In genomic region chr9:75027187-75028107, GRCh38 we compare ENCODE assay signal across 8 cellular contexts. TPM values are rescaled to one million over a fixed set of nuclear protein-coding genes. Genes with fewer than 3 reads are reported as not detected.
DNase-seq lines count a peak whose midpoint lies in the region; ATAC-seq and TF ChIP-seq lines count a peak whose summit lies in the region.

No MANE protein-coding gene starts in this region.

- H3K4me2 ChIP-seq in IMR-90 (ENCODE audit: low read depth, low read length): peak overlapping the region; percentile 97

- peak overlapping the region; percentile 85 for H2BK5ac ChIP-seq in IMR-90 (ENCODE audit: low read depth, low read length, poor library complexity, severe bottlenecking)

- H3K4me3 ChIP-seq in IMR-90 (ENCODE audit: insufficient read depth, low read depth, low read length) (peak overlapping the region; percentile 58), breast epithelium (peak overlapping the region; percentile 68 to 90 (median 83))

- H3K27ac ChIP-seq in IMR-90 (ENCODE audit: insufficient read depth, low read length) (peak overlapping the region; percentile 72), breast epithelium (peak overlapping the region; percentile 95)

- peak overlapping the region; percentile 53 for H2BK120ac ChIP-seq in IMR-90 (ENCODE audit: low read depth, low read length)

- H3K4ac ChIP-seq in IMR-90 (ENCODE audit: low read depth, low read length): peak overlapping the region; percentile 61

- DNase-seq in G401 (ENCODE audit: low spot score) (peak; percentile 64), IMR-90 (peak; percentile 45), T-helper 22 cell (ENCODE audit: low read depth) (peak; percentile 31), breast epithelium (ENCODE audit: low spot score in 2 of 2) (peak; percentile 39 to 60), inferior parietal cortex (ENCODE audit: extremely low spot score) (peak; percentile 26), T-helper 9 cell (no peak)
- peak; percentile 42 for DNase-seq in stimulated activated CD4-positive, alpha-beta T cell treated with anti-CD3 and anti-CD28 coated beads, Interleukin-12 subunit alpha, Interleukin-12 subunit beta, amount 100 ng/mL, for 4 hours

- peak overlapping the region; percentile 41 for H3K14ac ChIP-seq in IMR-90 (replicated peaks; ENCODE audit: low read depth, low read length)

- H3K4me1 ChIP-seq in IMR-90 (ENCODE audit: control insufficient read depth, insufficient read depth, low read length) (no peaks in the 10 kb centered on the region; the same call in 1 of the 2 replicates), breast epithelium (no peaks in the 10 kb centered on the region)

- in situ Hi-C loops in G401 (cut with HindIII; ENCODE audit: low sequenced_read_pairs): no loop called here
- in situ Hi-C loops in IMR-90 (cut with MboI; ENCODE audit: low sequenced_read_pairs): no loop called here

- dilution Hi-C loops in IMR-90 (cut with HindIII; ENCODE audit: low sequenced_read_pairs, unreplicated experiment): no loop called here

- POLR2A ChIA-PET in IMR-90 (lab: Charles Lee; ENCODE audit: unreplicated experiment): no interaction called here

- H3K9ac ChIP-seq in IMR-90 (ENCODE audit: low read depth, low read length): peak overlapping the region; percentile 91

- no peaks in the 10 kb centered on the region for H3K9me1 ChIP-seq in IMR-90 (ENCODE audit: insufficient read depth, low read length)

- peak overlapping the region; percentile 21; the same call in 2 of the 3 replicates for H2BK15ac ChIP-seq in IMR-90 (ENCODE audit: low read depth, low read length)

- H3K79me1 ChIP-seq in IMR-90 (ENCODE audit: low read depth in 1 of 2, low read length in 2 of 2): peaks cover 3 to 22% of the 10 kb centered on the region in 2 experiments

- peak overlapping the region; percentile 80 for H3K56ac ChIP-seq in IMR-90 (ENCODE audit: extremely low read depth, insufficient read depth, low read length)

- peak overlapping the region; percentile 37 to 44 for H4K8ac ChIP-seq in IMR-90 (ENCODE audit: low read depth in 2 of 2, low read length in 2 of 2)

- peak; percentile 33 for TF ChIP-seq CTCF in IMR-90 (conservative IDR thresholded peaks at IDR 0.05; ENCODE audit: low read depth, low read length)
- no peak for TF ChIP-seq CTCF in breast epithelium (IDR thresholded peaks at IDR 0.05)

- intact Hi-C loops in IMR-90 (cut with micrococcal nuclease) (loop anchor here (1.0 to 2.0 kb wide), 2 partner anchors 49 to 74 kb away; no protein-coding TSS in a partner anchor), breast epithelium (cut with DNase I; ENCODE audit: low total_unique reads) (no loop called here)

- H2BK20ac ChIP-seq in IMR-90 (ENCODE audit: low read depth, low read length): no peak overlapping the region

- no peak for TF ChIP-seq POLR2A in IMR-90 (IDR thresholded peaks at IDR 0.05; ENCODE audit: low read depth, low read length)
- no peak for TF ChIP-seq POLR2A in breast epithelium (IDR thresholded peaks at IDR 0.05)

- no peaks in the 10 kb centered on the region for H3K9me3 ChIP-seq in IMR-90 (ENCODE audit: control insufficient read depth, insufficient read depth, low read length)
- no peaks in the 10 kb centered on the region for H3K9me3 ChIP-seq in breast epithelium

- peak overlapping the region; percentile 55; the same call in 1 of the 2 replicates for H3K18ac ChIP-seq in IMR-90 (ENCODE audit: low read depth, low read length)

- H3K27me3 ChIP-seq in IMR-90 (ENCODE audit: control insufficient read depth, insufficient read depth, low read length): no peaks in the 10 kb centered on the region
- no peaks in the 10 kb centered on the region for H3K27me3 ChIP-seq in breast epithelium

- H3K36me3 ChIP-seq in IMR-90 (ENCODE audit: control insufficient read depth, insufficient read depth, low read length): no peaks in the 10 kb centered on the region
- no peaks in the 10 kb centered on the region for H3K36me3 ChIP-seq in breast epithelium

- TF ChIP-seq RAD21 in IMR-90 (IDR thresholded peaks at IDR 0.05; ENCODE audit: low read length): no peak

- BruUV-seq in IMR-90 (replicated peaks; lab: Mats Ljungman, UMichigan): no TSS peak

- peak overlapping the region; percentile 96 for H2AFZ ChIP-seq in IMR-90 (replicated peaks; ENCODE audit: low read length, poor library complexity)

- ATAC-seq in GM21619 (IDR thresholded peaks at IDR 0.05; ENCODE audit: unreplicated experiment) (peak; percentile 47), IMR-90 (ENCODE audit: low read depth) (peak; percentile 54)

- 0 out of 2 replicates have a peak overlapping the region, but pooled peaks have one; percentile 20 for H2AK5ac ChIP-seq in IMR-90 (ENCODE audit: low read depth, low read length)

- H3K23ac ChIP-seq in IMR-90 (ENCODE audit: low read depth, low read length): peak overlapping the region; percentile 47

- WGBS in IMR-90 (ENCODE audit: extremely low coverage in 2 of 2, insufficient read length in 1 of 2), 2 experiments: 1% methylated on average over 18 of the region's 59 CpGs; no CpG with 5 or more reads in 1 of the 2 experiments

- CTCF ChIA-PET in IMR-90 (lab: Yijun Ruan, JAX): interaction anchor here (0.7 to 1.4 kb wide), 4 partner anchors 12 to 21 kb away, joined by 3 read pairs; no protein-coding TSS in a partner anchor

- peak overlapping the region; percentile 33 for H2AK9ac ChIP-seq in IMR-90 (replicated peaks; ENCODE audit: low read depth, low read length, poor library complexity)

- H4K20me1 ChIP-seq in IMR-90 (ENCODE audit: insufficient read depth, low read length): no peaks in the 10 kb centered on the region

- peak overlapping the region; percentile 54 for H4K91ac ChIP-seq in IMR-90 (ENCODE audit: insufficient read depth, low read depth, low read length)

- peak overlapping the region; percentile 62; the same call in 1 of the 2 replicates for H4K5ac ChIP-seq in IMR-90 (ENCODE audit: low read depth, low read length)

TF ChIP-seq in IMR-90, 13 proteins besides CTCF, POLR2A, EP300 and RAD21:
- TF ChIP-seq FOS (IDR thresholded peaks at IDR 0.05; ENCODE audit: low read depth, low read length) (no peak), USF2 (IDR thresholded peaks at IDR 0.05; ENCODE audit: low read depth, low read length) (no peak), SMC3 (IDR thresholded peaks at IDR 0.05; ENCODE audit: low read depth, low read length) (no peak), BHLHE40 (IDR thresholded peaks at IDR 0.05; ENCODE audit: low read depth, low read length) (no peak), MAFK (IDR thresholded peaks at IDR 0.05; ENCODE audit: low read depth, low read length) (no peak), CHD1 (IDR thresholded peaks at IDR 0.05; ENCODE audit: low read depth, low read length) (no peak), MAZ (IDR thresholded peaks at IDR 0.05; ENCODE audit: borderline replicate concordance, low read depth, low read length) (no peak), MXI1 (IDR thresholded peaks at IDR 0.05; ENCODE audit: borderline replicate concordance, low read depth, low read length) (no peak), RCOR1 (IDR thresholded peaks at IDR 0.05; ENCODE audit: insufficient replicate concordance, low read length) (no peak), ELK1 (IDR thresholded peaks at IDR 0.05; ENCODE audit: borderline replicate concordance, low read depth, low read length) (no peak), RFX5 (IDR thresholded peaks at IDR 0.05; ENCODE audit: low read depth, low read length) (no peak), CEBPB (IDR thresholded peaks at IDR 0.05; ENCODE audit: low read depth, low read length) (no peak), NFE2L2 (IDR thresholded peaks at IDR 0.05; ENCODE audit: low read depth, low read length) (no peak)

RNA-seq across cellular contexts. Expression of gene CARNMT1, which starts 0.6 kb away (rescaled TPM):
- 27.7 and 60.4 TPM in 2 replicates for total RNA-seq in G401 (2014; rRNA removed; shearing (Covaris generic))
- total RNA-seq in IMR-90 (2012; rRNA removed): 10.0 and 21.1 TPM in 2 replicates
- polyA plus RNA-seq in IMR-90 (2012; rRNA removed): 4.9 and 5.5 TPM in 2 replicates
- 6.0 and 9.9 TPM in 2 replicates for polyA plus RNA-seq in IMR-90 (2012; cell fraction: cytosol; rRNA removed)
- 3.4 and 5.2 TPM in 2 replicates for polyA plus RNA-seq in IMR-90 (2012; cell fraction: nucleus; rRNA removed; ENCODE audit: low replicate concordance)
- 10 to 100 TPM; 12.3 to 31.8 (median 29.9) TPM for total RNA-seq in breast epithelium
